11 cellular contexts compared by ENCODE assay signal in the genomic region with DNA sequence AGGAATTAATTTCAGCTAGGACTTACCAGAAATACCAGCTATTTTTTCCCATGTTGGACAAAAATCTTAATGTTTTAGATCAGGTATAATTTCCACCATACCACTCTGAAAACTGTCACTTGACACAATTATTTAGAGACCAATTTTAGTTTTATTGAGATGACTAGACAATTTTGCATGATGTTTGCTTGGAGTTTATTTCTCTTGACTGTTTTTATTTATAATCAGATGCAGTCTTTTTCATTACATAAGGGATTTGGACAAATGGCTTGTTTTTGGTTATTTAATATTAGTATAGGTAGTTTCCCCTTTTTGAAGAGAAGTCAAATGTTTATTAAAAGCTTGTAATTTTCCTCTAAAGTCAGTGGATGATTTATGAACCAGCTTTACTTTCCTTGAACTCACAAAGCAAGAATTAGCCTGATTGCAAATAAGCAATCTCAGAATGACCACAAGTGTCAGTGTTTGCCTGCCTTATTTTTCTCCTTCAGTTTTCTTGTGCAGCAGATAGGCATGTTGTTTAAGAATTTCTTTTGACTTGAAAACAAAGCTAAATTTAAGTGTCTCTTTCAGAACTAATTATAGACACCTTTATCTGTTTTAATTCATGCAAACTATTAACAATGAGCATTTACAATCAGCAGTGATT. TPM values are rescaled to one million over a fixed set of nuclear protein-coding genes. Genes with fewer than 3 reads are reported as not detected.
DNase-seq lines count a peak whose midpoint lies in the region; ATAC-seq and TF ChIP-seq lines count a peak whose summit lies in the region.
"Had no signal": no experiment of that assay in that cellular context is flagged by ENCODE, and none has a peak within 500 bp of the region (broad histone marks: within the 10 kb centered on the region; RNA-seq: fewer than 3 reads in every experiment).

No MANE protein-coding gene starts in this region.

- H3K4me1 ChIP-seq in cardiac muscle cell (ENCODE audit: low read depth): peaks cover 24% of the 10 kb centered on the region
- H3K4me1 ChIP-seq in tibial artery: peaks cover 0 to 56% (median 10%) of the 10 kb centered on the region in 4 donors

- H3K27ac Mint-ChIP-seq in natural killer cell treated with Interleukin-12 subunit alpha and Interleukin-12 subunit beta and Interleukin-15 and Interleukin-18, amount 100 ng/mL, for 72 hours: no peak overlapping the region

- no peaks in the 10 kb centered on the region for H3K27me3 Mint-ChIP-seq in natural killer cell treated with Interleukin-12 subunit alpha and Interleukin-12 subunit beta and Interleukin-15 and Interleukin-18, amount 100 ng/mL, for 72 hours

- no peaks in the 10 kb centered on the region for H3K9me3 Mint-ChIP-seq in natural killer cell treated with Interleukin-12 subunit alpha and Interleukin-12 subunit beta and Interleukin-15 and Interleukin-18, amount 100 ng/mL, for 72 hours

- intact Hi-C loops in Right ventricle myocardium inferior (cut with DNase I): loop anchor here (2.0 to 5.0 kb wide), 2 partner anchors 167 to 763 kb away; no protein-coding TSS in a partner anchor
- intact Hi-C loops in tibial artery (cut with DNase I; ENCODE audit: low total_unique reads): no loop called here

- H3K4me3 Mint-ChIP-seq in natural killer cell treated with Interleukin-12 subunit alpha and Interleukin-12 subunit beta and Interleukin-15 and Interleukin-18, amount 100 ng/mL, for 72 hours: no peak overlapping the region

- H3K36me3 ChIP-seq in cardiac muscle cell: no peaks in the 10 kb centered on the region
- H3K36me3 ChIP-seq in tibial artery: peaks cover 0 to 4% (median 0%) of the 10 kb centered on the region in 3 donors

- H3K4me1 Mint-ChIP-seq in natural killer cell treated with Interleukin-12 subunit alpha and Interleukin-12 subunit beta and Interleukin-15 and Interleukin-18, amount 100 ng/mL, for 72 hours (ENCODE audit: low read depth in 2 of 2): peaks cover 20 to 25% of the 10 kb centered on the region in 2 donors

- ATAC-seq in Right ventricle myocardium inferior (no peak), SK-N-SH treated with all-trans-retinoic acid at 6 μM for 48 hours (peak; percentile 42; the same call in 2 of the 3 replicates), HG03025 (IDR thresholded peaks at IDR 0.05; ENCODE audit: low FRiP score, unreplicated experiment) (no peak)
- ATAC-seq in natural killer cell treated with Interleukin-12 subunit alpha and Interleukin-12 subunit beta and Interleukin-15 and Interleukin-18, amount 100 ng/mL, for 72 hours: no peak
- ATAC-seq: esophagus mucosa had no signal

- peak overlapping the region; percentile 27 for H3K27ac ChIP-seq in cardiac muscle cell
- H3K27ac ChIP-seq in tibial artery: no peak overlapping the region

- H3K4me3 ChIP-seq in cardiac muscle cell: no peak overlapping the region
- H3K4me3 ChIP-seq in tibial artery: no peak overlapping the region

- H3K36me3 Mint-ChIP-seq in natural killer cell treated with Interleukin-12 subunit alpha and Interleukin-12 subunit beta and Interleukin-15 and Interleukin-18, amount 100 ng/mL, for 72 hours: no peaks in the 10 kb centered on the region

- no peaks in the 10 kb centered on the region for H3K9me3 ChIP-seq in cardiac muscle cell (ENCODE audit: low read depth)
- no peaks in the 10 kb centered on the region for H3K9me3 ChIP-seq in tibial artery

- peak; percentile 39 for TF ChIP-seq CTCF in cardiac muscle cell (IDR thresholded peaks at IDR 0.05; ENCODE audit: low read depth, low read length)
- peak in 1 of 2 experiments; percentile 5 for TF ChIP-seq CTCF in tibial artery (IDR thresholded peaks at IDR 0.05)

- DNase-seq in cardiac muscle cell (ENCODE audit: low read depth in 1 of 2, low spot score in 1 of 2): peak in 1 of 2 donors; percentile 58
- DNase-seq in Right ventricle myocardium inferior (ENCODE audit: missing footprints): no peak
- peak; percentile 12 for DNase-seq in glomerular visceral epithelial cell (ENCODE audit: extremely low spot score)
- DNase-seq in tibial artery: no peak
- no peak for DNase-seq in natural killer cell treated with Interleukin-12 subunit alpha and Interleukin-12 subunit beta and Interleukin-15 and Interleukin-18, amount 100 ng/mL, for 72 hours (ENCODE audit: low spot score)
- no peak for DNase-seq in LoVo (ENCODE audit: low spot score)
- DNase-seq: Caco-2, NCI-H2029 had no signal

- H3K27me3 ChIP-seq in cardiac muscle cell (no peaks in the 10 kb centered on the region), tibial artery (no peaks in the 10 kb centered on the region)

TF ChIP-seq in SK-N-SH treated with all-trans-retinoic acid at 6 μM for 48 hours, 23 proteins besides CTCF, POLR2A, EP300 and RAD21:
- TF ChIP-seq, protein P1, sequence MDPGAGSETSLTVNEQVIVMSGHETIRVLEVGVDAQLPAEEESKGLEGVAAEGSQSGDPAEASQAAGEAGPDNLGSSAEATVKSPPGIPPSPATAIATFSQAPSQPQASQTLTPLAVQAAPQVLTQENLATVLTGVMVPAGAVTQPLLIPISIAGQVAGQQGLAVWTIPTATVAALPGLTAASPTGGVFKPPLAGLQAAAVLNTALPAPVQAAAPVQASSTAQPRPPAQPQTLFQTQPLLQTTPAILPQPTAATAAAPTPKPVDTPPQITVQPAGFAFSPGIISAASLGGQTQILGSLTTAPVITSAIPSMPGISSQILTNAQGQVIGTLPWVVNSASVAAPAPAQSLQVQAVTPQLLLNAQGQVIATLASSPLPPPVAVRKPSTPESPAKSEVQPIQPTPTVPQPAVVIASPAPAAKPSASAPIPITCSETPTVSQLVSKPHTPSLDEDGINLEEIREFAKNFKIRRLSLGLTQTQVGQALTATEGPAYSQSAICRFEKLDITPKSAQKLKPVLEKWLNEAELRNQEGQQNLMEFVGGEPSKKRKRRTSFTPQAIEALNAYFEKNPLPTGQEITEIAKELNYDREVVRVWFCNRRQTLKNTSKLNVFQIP (CRISPR knock-in tag; IDR thresholded peaks at IDR 0.05; ENCODE audit: borderline replicate concordance, low read depth): no peak
- TF ChIP-seq, protein P2, sequence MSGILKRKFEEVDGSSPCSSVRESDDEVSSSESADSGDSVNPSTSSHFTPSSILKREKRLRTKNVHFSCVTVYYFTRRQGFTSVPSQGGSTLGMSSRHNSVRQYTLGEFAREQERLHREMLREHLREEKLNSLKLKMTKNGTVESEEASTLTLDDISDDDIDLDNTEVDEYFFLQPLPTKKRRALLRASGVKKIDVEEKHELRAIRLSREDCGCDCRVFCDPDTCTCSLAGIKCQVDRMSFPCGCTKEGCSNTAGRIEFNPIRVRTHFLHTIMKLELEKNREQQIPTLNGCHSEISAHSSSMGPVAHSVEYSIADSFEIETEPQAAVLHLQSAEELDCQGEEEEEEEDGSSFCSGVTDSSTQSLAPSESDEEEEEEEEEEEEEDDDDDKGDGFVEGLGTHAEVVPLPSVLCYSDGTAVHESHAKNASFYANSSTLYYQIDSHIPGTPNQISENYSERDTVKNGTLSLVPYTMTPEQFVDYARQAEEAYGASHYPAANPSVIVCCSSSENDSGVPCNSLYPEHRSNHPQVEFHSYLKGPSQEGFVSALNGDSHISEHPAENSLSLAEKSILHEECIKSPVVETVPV (CRISPR knock-in tag; IDR thresholded peaks at IDR 0.05): no peak
- TF ChIP-seq SNAI2 (CRISPR knock-in tag; IDR thresholded peaks at IDR 0.05): no peak
- TF ChIP-seq, protein P3, sequence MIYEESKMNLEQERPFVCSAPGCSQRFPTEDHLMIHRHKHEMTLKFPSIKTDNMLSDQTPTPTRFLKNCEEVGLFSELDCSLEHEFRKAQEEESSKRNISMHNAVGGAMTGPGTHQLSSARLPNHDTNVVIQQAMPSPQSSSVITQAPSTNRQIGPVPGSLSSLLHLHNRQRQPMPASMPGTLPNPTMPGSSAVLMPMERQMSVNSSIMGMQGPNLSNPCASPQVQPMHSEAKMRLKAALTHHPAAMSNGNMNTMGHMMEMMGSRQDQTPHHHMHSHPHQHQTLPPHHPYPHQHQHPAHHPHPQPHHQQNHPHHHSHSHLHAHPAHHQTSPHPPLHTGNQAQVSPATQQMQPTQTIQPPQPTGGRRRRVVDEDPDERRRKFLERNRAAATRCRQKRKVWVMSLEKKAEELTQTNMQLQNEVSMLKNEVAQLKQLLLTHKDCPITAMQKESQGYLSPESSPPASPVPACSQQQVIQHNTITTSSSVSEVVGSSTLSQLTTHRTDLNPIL (CRISPR knock-in tag; IDR thresholded peaks at IDR 0.05; ENCODE audit: low read depth): no peak

RNA-seq across cellular contexts. Expression of a gene that starts 3.8 kb away (rescaled TPM):
- total RNA-seq in cardiac muscle cell: 1.5 and 1.7 TPM in 2 replicates
- 0.73 and 1.8 TPM in 2 replicates for polyA plus RNA-seq in cardiac muscle cell
- total RNA-seq in Right ventricle myocardium inferior: 93.9 TPM
- total RNA-seq in natural killer cell treated with Interleukin-12 subunit alpha and Interleukin-12 subunit beta and Interleukin-15 and Interleukin-18, amount 100 ng/mL, for 72 hours: not detected
- total RNA-seq: Caco-2 had no signal

Comparison
In these comparisons a context has a peak if more than half of its experiments do, and no peak if none do; other contexts are left out.
1. RNA of a gene that starts 3.8 kb away (total RNA-seq): 93.9 TPM in Right ventricle myocardium inferior (single experiment); 1.5 to 1.7 TPM in cardiac muscle cell and not detected in natural killer cell treated with Interleukin-12 subunit alpha and Interleukin-12 subunit beta and Interleukin-15 and Interleukin-18, amount 100 ng/mL, for 72 hours; every median in the first group is over 10 times any median in the second.